ENCODE assay signal across 7 cellular contexts in genomic region chr6:27825848-27826611, GRCh38.
DNase-seq lines count a peak whose midpoint lies in the region; ATAC-seq and TF ChIP-seq lines count a peak whose summit lies in the region.
"Not testable (repeated sequence)": the region's sequence is repeated elsewhere in the genome, so short reads cannot be mapped to it uniquely, and the experiment has no call there.

No MANE protein-coding gene starts in this region.

- H3K4me1 ChIP-seq in HUES48 (ENCODE audit: control insufficient read depth, insufficient read depth, low read length): peaks cover 16% of the 10 kb centered on the region
- peaks cover 4 to 45% (median 10%) of the 10 kb centered on the region in 3 donors for H3K4me1 ChIP-seq in esophagus squamous epithelium

- POLR2A ChIA-PET in activated B cell treated with CpG ODN at 0.5 μM for 24 hours (lab: Charles Lee): interaction anchor here (2.9 to 9.1 kb wide), 6 partner anchors 10 to 680 kb away, joined by 25 to 216 read pairs (median 108); a partner anchor contains a TSS

- H3K4me1 Mint-ChIP-seq in activated B cell treated with CpG ODN at 0.5 μM for 24 hours: peaks cover 38% of the 10 kb centered on the region
- H3K4me1 Mint-ChIP-seq in natural killer cell treated with Interleukin-12 subunit alpha and Interleukin-12 subunit beta and Interleukin-15 and Interleukin-18, amount 100 ng/mL, for 72 hours (ENCODE audit: low read depth in 2 of 2): peaks cover 33 to 41% of the 10 kb centered on the region in 2 donors

- H3K4me3 Mint-ChIP-seq in activated B cell treated with CpG ODN at 0.5 μM for 24 hours: peak overlapping the region; percentile 28
- peak overlapping the region; percentile 89 for H3K4me3 Mint-ChIP-seq in natural killer cell treated with Interleukin-12 subunit alpha and Interleukin-12 subunit beta and Interleukin-15 and Interleukin-18, amount 100 ng/mL, for 72 hours

- peak overlapping the region; percentile 99 for H3K27ac ChIP-seq in HUES48 (ENCODE audit: low read depth, low read length)
- H3K27ac ChIP-seq in esophagus squamous epithelium: peak overlapping the region in 3 of 4 donors; percentile 15 to 75 (median 42)

- not testable (repeated sequence) for H3K27me3 Mint-ChIP-seq in activated B cell treated with CpG ODN at 0.5 μM for 24 hours; natural killer cell treated with Interleukin-12 subunit alpha and Interleukin-12 subunit beta and Interleukin-15 and Interleukin-18, amount 100 ng/mL, for 72 hours

- intact Hi-C loops in activated B cell treated with CpG ODN at 0.5 μM for 24 hours (cut with micrococcal nuclease); esophagus squamous epithelium (cut with DNase I): not testable (repeated sequence)

- TF ChIP-seq CTCF in activated B cell treated with CpG ODN at 0.5 μM for 24 hours (IDR thresholded peaks at IDR 0.05); esophagus squamous epithelium (IDR thresholded peaks at IDR 0.05): not testable (repeated sequence)

- H3K27ac Mint-ChIP-seq in activated B cell treated with CpG ODN at 0.5 μM for 24 hours: not testable (repeated sequence)
- H3K27ac Mint-ChIP-seq in activated naive CD4-positive, alpha-beta T cell treated with anti-CD3 and anti-CD28 coated beads, Interleukin-2, amount 50 U/mL, for 72 hours: peak overlapping the region; percentile 89 to 98
- peak overlapping the region; percentile 98 for H3K27ac Mint-ChIP-seq in natural killer cell treated with Interleukin-12 subunit alpha and Interleukin-12 subunit beta and Interleukin-15 and Interleukin-18, amount 100 ng/mL, for 72 hours

- not testable (repeated sequence) for TF ChIP-seq POLR2A in esophagus squamous epithelium (IDR thresholded peaks at IDR 0.05)

- 72 to 92% methylated on average over 5 to 13 of the region's 15 CpGs for WGBS in esophagus squamous epithelium, 2 donors

- CTCF ChIA-PET in activated B cell treated with CpG ODN at 0.5 μM for 24 hours (lab: Charles Lee): interaction anchor here (1.6 kb wide), 1 partner anchor 69 kb away, joined by 6 read pairs; no protein-coding TSS in a partner anchor

- not testable (repeated sequence) for H3K27me3 ChIP-seq in HUES48 (ENCODE audit: control insufficient read depth, insufficient read depth, low read length)
- peaks cover 0 to 17% (median 0%) of the 10 kb centered on the region in 4 donors for H3K27me3 ChIP-seq in esophagus squamous epithelium

- H3K36me3 Mint-ChIP-seq in activated B cell treated with CpG ODN at 0.5 μM for 24 hours (ENCODE audit: low read depth): peaks cover 17% of the 10 kb centered on the region
- H3K36me3 Mint-ChIP-seq in activated naive CD4-positive, alpha-beta T cell treated with anti-CD3 and anti-CD28 coated beads, Interleukin-2, amount 50 U/mL, for 72 hours: peaks cover 0 to 27% of the 10 kb centered on the region in 2 donors
- H3K36me3 Mint-ChIP-seq in natural killer cell treated with Interleukin-12 subunit alpha and Interleukin-12 subunit beta and Interleukin-15 and Interleukin-18, amount 100 ng/mL, for 72 hours: not testable (repeated sequence)

- peaks cover 10% of the 10 kb centered on the region for H3K36me3 ChIP-seq in HUES48 (ENCODE audit: control insufficient read depth, insufficient read depth, low read length)
- H3K36me3 ChIP-seq in esophagus squamous epithelium: not testable (repeated sequence)

- not testable (repeated sequence) for ATAC-seq in activated B cell treated with CpG ODN at 0.5 μM for 24 hours (ENCODE audit: low read depth); activated naive CD4-positive, alpha-beta T cell treated with anti-CD3 and anti-CD28 coated beads, Interleukin-2, amount 50 U/mL, for 72 hours; natural killer cell treated with Interleukin-12 subunit alpha and Interleukin-12 subunit beta and Interleukin-15 and Interleukin-18, amount 100 ng/mL, for 72 hours

- peak; percentile 2 for DNase-seq in COLO668 (lab: John Stamatoyannopoulos, UW; ENCODE audit: unreplicated experiment)
- DNase-seq in NCI-H82 treated with DMSO at 0.1 percent for 48 hours (lab: John Stamatoyannopoulos, UW; ENCODE audit: unreplicated experiment): peak; percentile 33
- DNase-seq in activated B cell treated with CpG ODN at 0.5 μM for 24 hours; activated naive CD4-positive, alpha-beta T cell treated with anti-CD3 and anti-CD28 coated beads, Interleukin-2, amount 50 U/mL, for 72 hours (ENCODE audit: low spot score in 2 of 2); esophagus squamous epithelium (lab: John Stamatoyannopoulos, UW); natural killer cell treated with Interleukin-12 subunit alpha and Interleukin-12 subunit beta and Interleukin-15 and Interleukin-18, amount 100 ng/mL, for 72 hours (ENCODE audit: low spot score): not testable (repeated sequence)

- not testable (repeated sequence) for H3K9me3 Mint-ChIP-seq in activated B cell treated with CpG ODN at 0.5 μM for 24 hours; activated naive CD4-positive, alpha-beta T cell treated with anti-CD3 and anti-CD28 coated beads, Interleukin-2, amount 50 U/mL, for 72 hours; natural killer cell treated with Interleukin-12 subunit alpha and Interleukin-12 subunit beta and Interleukin-15 and Interleukin-18, amount 100 ng/mL, for 72 hours

- H3K9me3 ChIP-seq in HUES48 (ENCODE audit: control insufficient read depth, insufficient read depth, low read length); esophagus squamous epithelium: not testable (repeated sequence)

- H3K4me3 ChIP-seq in HUES48 (ENCODE audit: low read depth, low read length) (peak overlapping the region; percentile 83; the same call in 1 of the 2 replicates), esophagus squamous epithelium (peak overlapping the region in 1 of 4 donors; percentile 37)

- H3K9ac ChIP-seq in HUES48 (ENCODE audit: low read depth, low read length): not testable (repeated sequence)
